ENCODE assay signal across 22 cellular contexts in the genomic region with DNA sequence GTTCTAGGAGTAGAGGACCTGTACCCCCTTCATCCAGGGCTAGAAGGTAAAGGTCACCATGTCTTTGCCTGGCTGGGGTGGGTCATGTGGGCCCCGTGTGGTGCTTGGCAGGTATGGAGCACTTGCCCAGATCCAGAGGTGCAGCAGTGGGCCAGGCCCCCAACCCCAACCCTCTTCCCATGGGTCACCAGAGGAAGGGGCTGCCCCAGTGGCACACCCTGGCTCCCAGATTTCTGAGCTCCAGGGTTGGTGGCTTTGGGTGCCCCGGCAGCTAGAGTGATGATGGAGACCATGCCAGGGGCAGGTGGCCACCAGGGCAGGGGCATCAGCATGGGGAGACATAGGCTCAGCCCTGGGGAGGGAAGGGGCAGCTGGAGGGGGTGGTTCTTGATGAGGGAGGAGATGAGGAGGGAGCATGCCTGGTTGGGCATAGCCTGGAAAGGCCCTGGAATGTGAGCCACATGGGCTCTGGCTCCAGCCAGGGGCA. TPM values are rescaled to one million over a fixed set of nuclear protein-coding genes. Genes with fewer than 3 reads are reported as not detected.
DNase-seq lines count a peak whose midpoint lies in the region; ATAC-seq and TF ChIP-seq lines count a peak whose summit lies in the region.
"Had no signal": no experiment of that assay in that cellular context is flagged by ENCODE, and none has a peak within 500 bp of the region (broad histone marks: within the 10 kb centered on the region; RNA-seq: fewer than 3 reads in every experiment).

No MANE protein-coding gene starts in this region.

- intact Hi-C loops in Caco-2 (cut with micrococcal nuclease; ENCODE audit: unreplicated experiment) = no loop called here
- intact Hi-C loops in spleen (cut with DNase I; ENCODE audit: low total_unique reads) = no loop called here

- H3K4me3 Mint-ChIP-seq in GM23338 (peak overlapping the region; percentile 63), glutamatergic neuron (ENCODE audit: unreplicated experiment) (peak overlapping the region; percentile 46), nephron progenitor cell (peak overlapping the region; percentile 23), Caco-2 (ENCODE audit: unreplicated experiment) (no peak overlapping the region)

- peaks cover 19% of the 10 kb centered on the region for H3K4me1 Mint-ChIP-seq in GM23338
- H3K4me1 Mint-ChIP-seq in glutamatergic neuron (ENCODE audit: low read depth, unreplicated experiment) = peaks cover 6% of the 10 kb centered on the region
- peaks cover 30% of the 10 kb centered on the region for H3K4me1 Mint-ChIP-seq in nephron progenitor cell
- no peaks in the 10 kb centered on the region for H3K4me1 Mint-ChIP-seq in Caco-2 (ENCODE audit: low read depth, unreplicated experiment)

- DNase-seq in GM23338 (ENCODE audit: low spot score) (no peak), glutamatergic neuron (no peak), nephron progenitor cell (no peak), MG63 (no peak), Caco-2 (no peak), spleen (no peak), middle frontal gyrus (ENCODE audit: extremely low spot score, low spot score) (no peak)
- DNase-seq: BE2C; CD4-positive, CD25-positive, alpha-beta regulatory T cell; COR-L47; DND-41; GM23248; Karpas-422; NCI-H1694; NCI-H2081 treated with DMSO at 0.1 percent for 48 hours; NCI-H446; NCI-H526; Peyer's patch had no signal

- peak overlapping the region; percentile 100; the same call in 1 of the 2 replicates for H3K4me2 ChIP-seq in BLaER1
- peak overlapping the region; percentile 88 for H3K4me2 ChIP-seq in GM23338

- H3F3A ChIP-seq in GM23338 (replicated peaks; ENCODE audit: low read depth) = 0 out of 2 replicates have a peak, but pooled peaks cover 7% of the 10 kb centered on the region

- H3K9me2 ChIP-seq in GM23338 (ENCODE audit: insufficient read depth) = no peaks in the 10 kb centered on the region

- H3K9me3 Mint-ChIP-seq in GM23338 = peaks cover 7% of the 10 kb centered on the region; the same call in 2 of the 3 replicates
- peaks cover 21% of the 10 kb centered on the region for H3K9me3 Mint-ChIP-seq in glutamatergic neuron (ENCODE audit: unreplicated experiment)
- H3K9me3 Mint-ChIP-seq in nephron progenitor cell = peaks cover 21% of the 10 kb centered on the region
- no peaks in the 10 kb centered on the region for H3K9me3 Mint-ChIP-seq in Caco-2 (ENCODE audit: unreplicated experiment)
- H3K9me3 Mint-ChIP-seq: CD4-positive, CD25-positive, alpha-beta regulatory T cell; IgD-negative memory B cell had no signal

- no peak overlapping the region for H2AFZ ChIP-seq in GM23338
- H2AFZ ChIP-seq: GM23248 had no signal

- H3K27me3 ChIP-seq in BLaER1 = peaks cover 57% of the 10 kb centered on the region
- H3K27me3 ChIP-seq in GM23338 (ENCODE audit: insufficient read depth) = peaks cover 94% of the 10 kb centered on the region
- H3K27me3 ChIP-seq in MG63 = no peaks in the 10 kb centered on the region
- H3K27me3 ChIP-seq in Caco-2 (replicated peaks; ENCODE audit: control insufficient read depth, insufficient read depth, low read length) = no peaks in the 10 kb centered on the region; the same call in 1 of the 2 replicates
- peaks cover 0 to 95% (median 55%) of the 10 kb centered on the region in 7 donors for H3K27me3 ChIP-seq in spleen (replicated peaks in 1 of 7)
- H3K27me3 ChIP-seq: BE2C had no signal

- ATAC-seq in GM23338 = no peak
- ATAC-seq: HCT116 had no signal

- TF ChIP-seq CTCF in GM23338 (conservative IDR thresholded peaks at IDR 0.05; ENCODE audit: low read depth in 2 of 2) (no peak), glutamatergic neuron (IDR thresholded peaks at IDR 0.05; ENCODE audit: partially characterized antibody, unreplicated experiment) (no peak), nephron progenitor cell (IDR thresholded peaks at IDR 0.05) (no peak), Caco-2 (IDR thresholded peaks at IDR 0.05; ENCODE audit: insufficient read depth in 1 of 2, low read depth in 1 of 2, low read length in 1 of 2, severe bottlenecking in 1 of 2, unreplicated experiment in 1 of 2) (no peak), spleen (IDR thresholded peaks at IDR 0.05 in 8 of 11, conservative IDR thresholded peaks at IDR 0.05 in 3 of 11) (no peak)

- no peak overlapping the region for H3K9ac ChIP-seq in BLaER1
- H3K9ac ChIP-seq: GM23248 had no signal

- no peak for TF ChIP-seq POLR2A in spleen (IDR thresholded peaks at IDR 0.05)

- no peaks in the 10 kb centered on the region for H3K79me2 ChIP-seq in GM23338 (replicated peaks; ENCODE audit: insufficient read depth)

- H3K36me3 Mint-ChIP-seq in GM23338 (ENCODE audit: low read depth) (peaks cover 11% of the 10 kb centered on the region), glutamatergic neuron (ENCODE audit: unreplicated experiment) (peaks cover 8% of the 10 kb centered on the region), nephron progenitor cell (ENCODE audit: low read depth) (peaks cover 13% of the 10 kb centered on the region), Caco-2 (ENCODE audit: insufficient read depth, unreplicated experiment) (no peaks in the 10 kb centered on the region)
- H3K36me3 Mint-ChIP-seq: CD4-positive, CD25-positive, alpha-beta regulatory T cell; IgD-negative memory B cell had no signal

- H3K27me3 Mint-ChIP-seq in GM23338 (ENCODE audit: insufficient read depth, low read depth, poor library complexity) (peaks cover 78% of the 10 kb centered on the region), glutamatergic neuron (ENCODE audit: unreplicated experiment) (peaks cover 47% of the 10 kb centered on the region), nephron progenitor cell (ENCODE audit: low read depth, poor library complexity) (peaks cover 81% of the 10 kb centered on the region), Caco-2 (ENCODE audit: insufficient read depth, unreplicated experiment) (peaks cover 12% of the 10 kb centered on the region)

- H3K9me3 ChIP-seq in BLaER1 (no peaks in the 10 kb centered on the region), MG63 (no peaks in the 10 kb centered on the region), Caco-2 (no peaks in the 10 kb centered on the region), spleen (no peaks in the 10 kb centered on the region)
- H3K9me3 ChIP-seq: BE2C, Peyer's patch had no signal

- no TSS peak for BruUV-seq in Caco-2 (replicated peaks; lab: Mats Ljungman, UMichigan)

- H3K4me1 ChIP-seq in BLaER1 = peaks cover 55% of the 10 kb centered on the region
- H3K4me1 ChIP-seq in GM23338 (ENCODE audit: insufficient read depth) = peaks cover 5% of the 10 kb centered on the region; the same call in 1 of the 2 replicates
- peaks cover 4% of the 10 kb centered on the region for H3K4me1 ChIP-seq in Caco-2
- H3K4me1 ChIP-seq in spleen = peaks cover 19 to 65% (median 48%) of the 10 kb centered on the region in 6 donors
- H3K4me1 ChIP-seq: BE2C had no signal

- WGBS in spleen, 5 donors = 71 to 100% (median 90%) methylated on average over 1 to 2 of the region's 2 CpGs

- CTCF ChIA-PET in Caco-2 (lab: Charles Lee) = no interaction called here

- POLR2A ChIA-PET in Caco-2 (lab: Charles Lee) = no interaction called here

- H3K4me3 ChIP-seq in BLaER1 (no peak overlapping the region), GM23338 (peak overlapping the region; percentile 59), MG63 (no peak overlapping the region), Caco-2 (ENCODE audit: low read depth, low read length) (no peak overlapping the region), spleen (no peak overlapping the region)
- H3K4me3 ChIP-seq: GM23248, Peyer's patch had no signal

- H3K27ac ChIP-seq in BLaER1 = no peak overlapping the region
- no peak overlapping the region for H3K27ac ChIP-seq in GM23338 (ENCODE audit: low read depth)
- no peak overlapping the region for H3K27ac ChIP-seq in spleen
- H3K27ac ChIP-seq: GM23248, Peyer's patch had no signal

- H3K36me3 ChIP-seq in BLaER1 = peaks cover 42% of the 10 kb centered on the region
- no peaks in the 10 kb centered on the region for H3K36me3 ChIP-seq in GM23338 (ENCODE audit: insufficient read depth)
- peaks cover 18% of the 10 kb centered on the region for H3K36me3 ChIP-seq in MG63
- H3K36me3 ChIP-seq in Caco-2 (ENCODE audit: control insufficient read depth, insufficient read depth, low read length) = no peaks in the 10 kb centered on the region
- peaks cover 0 to 49% (median 4%) of the 10 kb centered on the region in 6 donors for H3K36me3 ChIP-seq in spleen
- H3K36me3 ChIP-seq: BE2C, Peyer's patch had no signal

- peaks cover 65% of the 10 kb centered on the region for H4K20me1 ChIP-seq in BLaER1
- H4K20me1 ChIP-seq in GM23338 (replicated peaks; ENCODE audit: insufficient read depth) = peaks cover 7% of the 10 kb centered on the region

- H3K27ac Mint-ChIP-seq in GM23338 (no peak overlapping the region), glutamatergic neuron (ENCODE audit: unreplicated experiment) (no peak overlapping the region), nephron progenitor cell (no peak overlapping the region), Caco-2 (ENCODE audit: unreplicated experiment) (no peak overlapping the region)
- H3K27ac Mint-ChIP-seq: CD4-positive, CD25-positive, alpha-beta regulatory T cell; IgD-negative memory B cell had no signal

TF ChIP-seq in GM23338, 12 proteins besides CTCF, POLR2A, EP300 and RAD21 (continues in another document):
- peak; percentile 12 for TF ChIP-seq EZH2 (IDR thresholded peaks at IDR 0.05; ENCODE audit: low read depth, unreplicated experiment)

RNA-seq across cellular contexts. Expression of a gene that starts 2.3 kb away (rescaled TPM):
- 1.3 TPM in 1 of 2 replicates, not detected in the other for total RNA-seq in GM23338 (2014; rRNA removed; shearing (Covaris generic))
- polyA plus RNA-seq in GM23338 (2016; fragmentation: Nextera tagmentation; extraction: Ambion mirVana) (0.53 and 1.1 TPM in 2 replicates), spleen (1 to 10 TPM; 4.2 to 5.1 (median 4.8) TPM)
- total RNA-seq in glutamatergic neuron (ENCODE audit: unreplicated experiment) (8.3 TPM), Caco-2 (2022) (0.39 and 1.0 TPM in 2 replicates), spleen (10 to 100 TPM in 6 of 7 donors, 1 to 10 TPM in 1; 6.9 to 25.4 (median 16.5) TPM)
- 3.5 and 15.9 TPM in 2 replicates for total RNA-seq in MG63 (2014; rRNA removed; shearing (Covaris generic); ENCODE audit: low replicate concordance)
- total RNA-seq: OCI-LY7 had no signal
- polyA plus RNA-seq: CD4-positive, CD25-positive, alpha-beta regulatory T cell had no signal

RNA-seq across cellular contexts. Expression of a gene that starts 6.7 kb away (rescaled TPM):
- 7.7 and 17.2 TPM in 2 replicates for total RNA-seq in GM23338 (2014; rRNA removed; shearing (Covaris generic))
- 4.3 and 5.6 TPM in 2 replicates for polyA plus RNA-seq in GM23338 (2016; fragmentation: Nextera tagmentation; extraction: Ambion mirVana)
- 96.0 TPM for total RNA-seq in glutamatergic neuron (ENCODE audit: unreplicated experiment)
- total RNA-seq in MG63 (2014; rRNA removed; shearing (Covaris generic); ENCODE audit: low replicate concordance) = 18.9 and 30.7 TPM in 2 replicates
- 1.00 and 1.3 TPM in 2 replicates for total RNA-seq in Caco-2 (2022)
- 10 to 100 TPM in 6 of 7 donors, 1 to 10 TPM in 1; 9.2 to 19.2 (median 13.1) TPM for total RNA-seq in spleen
- polyA plus RNA-seq in spleen = 1 to 10 TPM; 4.0 to 7.5 (median 4.3) TPM
- total RNA-seq: OCI-LY7 had no signal
- polyA plus RNA-seq: CD4-positive, CD25-positive, alpha-beta regulatory T cell had no signal

RNA-seq across cellular contexts. Expression of a gene that starts 39.5 kb away (rescaled TPM):
- total RNA-seq in GM23338 (2014; rRNA removed; shearing (Covaris generic)) = 0.23 and 0.66 TPM in 2 replicates
- polyA plus RNA-seq in GM23338 (2016; fragmentation: Nextera tagmentation; extraction: Ambion mirVana) = 0.19 TPM in 2 replicates
- 2.4 TPM for total RNA-seq in glutamatergic neuron (ENCODE audit: unreplicated experiment)
- total RNA-seq in MG63 (2014; rRNA removed; shearing (Covaris generic); ENCODE audit: low replicate concordance) = 16.3 and 16.5 TPM in 2 replicates
- total RNA-seq in Caco-2 (2022) = 4.2 and 5.3 TPM in 2 replicates
- total RNA-seq in spleen = 10 to 100 TPM in 1 of 7 donors, 1 to 10 TPM in 3, under 1 TPM in 3; 0.23 to 10.5 (median 3.1) TPM
- polyA plus RNA-seq in spleen = under 1 TPM; 0.17 to 0.71 (median 0.61) TPM
- total RNA-seq: CD4-positive, CD25-positive, alpha-beta regulatory T cell had no signal
- polyA plus RNA-seq: CD4-positive, CD25-positive, alpha-beta regulatory T cell; IgD-negative memory B cell had no signal
